Comparison of ENCODE assay signal across 8 cellular contexts in genomic region chr19:4969292-4969771, GRCh38. TPM values are rescaled to one million over a fixed set of nuclear protein-coding genes. Genes with fewer than 3 reads are reported as not detected.
DNase-seq lines count a peak whose midpoint lies in the region; ATAC-seq and TF ChIP-seq lines count a peak whose summit lies in the region.

No MANE protein-coding gene starts in this region.

- H3K27me3 ChIP-seq in iPS-20b (ENCODE audit: insufficient read depth, low read length) (peaks cover 15% of the 10 kb centered on the region; the same call in 1 of the 2 replicates), suprapubic skin (no peaks in the 10 kb centered on the region)

- no peak for ATAC-seq in left colon

- peak overlapping the region; percentile 70; the same call in 1 of the 2 replicates for H3K9ac ChIP-seq in iPS-20b (ENCODE audit: low read depth, low read length)

- peaks cover 24% of the 10 kb centered on the region for H3K36me3 Mint-ChIP-seq in activated CD4-positive, alpha-beta T cell treated with anti-CD3 and anti-CD28 coated beads, Interleukin-2, amount 10 ng/mL, durations not matched to agents 24 days and 14 days (ENCODE audit: low read depth)
- peaks cover 7% of the 10 kb centered on the region for H3K36me3 Mint-ChIP-seq in activated CD4-positive, alpha-beta memory T cell treated with anti-CD3 and anti-CD28 coated beads for 36 hours

- no peak for TF ChIP-seq CTCF in suprapubic skin (IDR thresholded peaks at IDR 0.05)
- TF ChIP-seq CTCF in GM10266 (IDR thresholded peaks at IDR 0.05; ENCODE audit: control insufficient read depth, insufficient read depth, low read depth, missing control alignments), result no peak

- intact Hi-C loops in activated CD4-positive, alpha-beta T cell treated with anti-CD3 and anti-CD28 coated beads, Interleukin-2, amount 10 ng/mL, durations not matched to agents 24 days and 14 days (cut with micrococcal nuclease), result no loop called here
- intact Hi-C loops in activated CD4-positive, alpha-beta memory T cell treated with anti-CD3 and anti-CD28 coated beads for 36 hours (cut with micrococcal nuclease), result loop anchor here (2.0 kb wide), 3 partner anchors 55 to 245 kb away; partner anchors contain the start of gene PLIN3
- intact Hi-C loops in left colon (cut with DNase I, micrococcal nuclease), result no loop called here

- H3K27ac ChIP-seq in iPS-20b (ENCODE audit: low read length) (no peak overlapping the region), suprapubic skin (peak overlapping the region; percentile 62)

- no peaks in the 10 kb centered on the region for H3K9me3 ChIP-seq in iPS-20b (ENCODE audit: insufficient read depth, low read depth, low read length)
- no peaks in the 10 kb centered on the region for H3K9me3 ChIP-seq in suprapubic skin

- DNase-seq in activated CD4-positive, alpha-beta T cell treated with anti-CD3 and anti-CD28 coated beads, Interleukin-2, amount 10 ng/mL, durations not matched to agents 24 days and 14 days, result no peak
- no peak for DNase-seq in activated CD4-positive, alpha-beta T cell treated with anti-CD3 and anti-CD28 coated beads for 1 hour
- no peak for DNase-seq in activated CD4-positive, alpha-beta memory T cell treated with anti-CD3 and anti-CD28 coated beads for 36 hours
- DNase-seq in suprapubic skin (ENCODE audit: low spot score in 2 of 2) (no peak), GM10266 (ENCODE audit: extremely low spot score) (no peak), OCI-M2 (lab: John Stamatoyannopoulos, UW; ENCODE audit: unreplicated experiment) (no peak), left colon (no peak)

- H3K27me3 Mint-ChIP-seq in activated CD4-positive, alpha-beta T cell treated with anti-CD3 and anti-CD28 coated beads, Interleukin-2, amount 10 ng/mL, durations not matched to agents 24 days and 14 days, result no peaks in the 10 kb centered on the region
- no peaks in the 10 kb centered on the region for H3K27me3 Mint-ChIP-seq in activated CD4-positive, alpha-beta memory T cell treated with anti-CD3 and anti-CD28 coated beads for 36 hours

- CTCF ChIA-PET in activated CD4-positive, alpha-beta memory T cell treated with anti-CD3 and anti-CD28 coated beads for 36 hours (lab: Charles Lee), result interaction anchor here (0.9 to 1.5 kb wide), 4 partner anchors 62 to 160 kb away, joined by 3 to 8 read pairs (median 3); no protein-coding TSS in a partner anchor

- WGBS in suprapubic skin, result 0% methylated on average over 12 of the region's 54 CpGs

- TF ChIP-seq POLR2A in suprapubic skin (IDR thresholded peaks at IDR 0.05), result no peak

- H3K4me1 Mint-ChIP-seq in activated CD4-positive, alpha-beta T cell treated with anti-CD3 and anti-CD28 coated beads, Interleukin-2, amount 10 ng/mL, durations not matched to agents 24 days and 14 days, result peaks cover 39% of the 10 kb centered on the region
- H3K4me1 Mint-ChIP-seq in activated CD4-positive, alpha-beta memory T cell treated with anti-CD3 and anti-CD28 coated beads for 36 hours (ENCODE audit: low read depth), result peaks cover 31% of the 10 kb centered on the region

- peak overlapping the region; percentile 88 for H3K27ac Mint-ChIP-seq in activated CD4-positive, alpha-beta T cell treated with anti-CD3 and anti-CD28 coated beads, Interleukin-2, amount 10 ng/mL, durations not matched to agents 24 days and 14 days
- H3K27ac Mint-ChIP-seq in activated CD4-positive, alpha-beta memory T cell treated with anti-CD3 and anti-CD28 coated beads for 36 hours, result peak overlapping the region; percentile 51

- H3K9me3 Mint-ChIP-seq in activated CD4-positive, alpha-beta T cell treated with anti-CD3 and anti-CD28 coated beads, Interleukin-2, amount 10 ng/mL, durations not matched to agents 24 days and 14 days, result no peaks in the 10 kb centered on the region
- H3K9me3 Mint-ChIP-seq in activated CD4-positive, alpha-beta memory T cell treated with anti-CD3 and anti-CD28 coated beads for 36 hours, result no peaks in the 10 kb centered on the region

- H3K4me3 ChIP-seq in iPS-20b (ENCODE audit: low read length), result peak overlapping the region; percentile 74
- H3K4me3 ChIP-seq in suprapubic skin, result peak overlapping the region; percentile 61

- POLR2A ChIA-PET in activated CD4-positive, alpha-beta memory T cell treated with anti-CD3 and anti-CD28 coated beads for 36 hours (lab: Charles Lee), result interaction anchor here (0.6 to 1.3 kb wide), 4 partner anchors 16 to 138 kb away, joined by 3 to 11 read pairs (median 4); partner anchors contain the start of gene TICAM1

- H3K4me1 ChIP-seq in iPS-20b (ENCODE audit: insufficient read depth, low read length) (peaks cover 15% of the 10 kb centered on the region; the same call in 1 of the 2 replicates), suprapubic skin (peaks cover 49% of the 10 kb centered on the region)

- no peaks in the 10 kb centered on the region for H3K36me3 ChIP-seq in iPS-20b (ENCODE audit: insufficient read depth, low read depth, low read length)
- no peaks in the 10 kb centered on the region for H3K36me3 ChIP-seq in suprapubic skin

- H3K4me3 Mint-ChIP-seq in activated CD4-positive, alpha-beta T cell treated with anti-CD3 and anti-CD28 coated beads, Interleukin-2, amount 10 ng/mL, durations not matched to agents 24 days and 14 days, result peak overlapping the region; percentile 98
- H3K4me3 Mint-ChIP-seq in activated CD4-positive, alpha-beta memory T cell treated with anti-CD3 and anti-CD28 coated beads for 36 hours, result peak overlapping the region; percentile 89

- TF ChIP-seq EP300 in suprapubic skin (IDR thresholded peaks at IDR 0.05), result no peak

RNA-seq across cellular contexts. Expression of gene KDM4B, which starts 0.4 kb away (rescaled TPM):
- 49.2 and 52.0 TPM in 2 replicates for total RNA-seq in activated CD4-positive, alpha-beta T cell treated with anti-CD3 and anti-CD28 coated beads, Interleukin-2, amount 10 ng/mL, durations not matched to agents 24 days and 14 days
- total RNA-seq in activated CD4-positive, alpha-beta memory T cell treated with anti-CD3 and anti-CD28 coated beads for 36 hours, result 10 to 100 TPM; 19.2 to 20.6 TPM
- 10 to 100 TPM; 34.2 to 82.7 (median 48.7) TPM for total RNA-seq in suprapubic skin
- 10 to 100 TPM; 43.9 to 46.2 TPM for total RNA-seq in left colon
